16 cellular contexts compared by ENCODE assay signal in the genomic region with DNA sequence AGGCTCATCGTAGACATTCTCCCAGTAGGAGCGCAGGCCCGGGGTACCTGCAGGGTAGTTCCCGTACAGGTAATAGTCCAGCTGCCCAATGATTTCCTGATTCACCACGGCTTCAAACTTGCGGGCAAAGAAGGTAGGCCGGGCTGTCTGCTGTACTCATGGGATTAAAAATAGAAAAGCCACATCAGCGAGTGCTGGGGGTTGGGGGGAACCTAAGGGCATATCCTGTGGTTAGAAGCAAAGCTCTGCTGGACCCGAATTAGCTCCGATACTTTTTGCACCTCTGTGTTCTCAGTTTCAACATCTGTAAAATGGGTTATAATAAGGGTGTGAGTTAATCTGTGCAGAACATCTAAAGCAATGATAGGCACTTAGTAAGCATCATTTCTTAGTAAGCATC.
DNase-seq lines count a peak whose midpoint lies in the region; ATAC-seq and TF ChIP-seq lines count a peak whose summit lies in the region.
"Had no signal": no experiment of that assay in that cellular context is flagged by ENCODE, and none has a peak within 500 bp of the region (broad histone marks: within the 10 kb centered on the region; RNA-seq: fewer than 3 reads in every experiment).

No MANE protein-coding gene starts in this region.

- no peaks in the 10 kb centered on the region for H3K9me3 ChIP-seq in MG63
- H3K9me3 ChIP-seq: SJSA1, upper lobe of left lung had no signal

- H3K36me3 ChIP-seq in GM06990 (ENCODE audit: control insufficient read depth, insufficient read depth, low read length): no peaks in the 10 kb centered on the region; the same call in none of the 2 replicates
- H3K36me3 ChIP-seq in MG63: peaks cover 16% of the 10 kb centered on the region
- H3K36me3 ChIP-seq: SJSA1 had no signal

- DNase-seq in GM06990 (ENCODE audit: extremely low read depth, insufficient read length): peak; percentile 65
- DNase-seq in MG63: no peak
- no peak for DNase-seq in ACHN
- DNase-seq in NCI-H345 (lab: John Stamatoyannopoulos, UW): no peak
- no peak for DNase-seq in NCI-H69 (lab: John Stamatoyannopoulos, UW)
- DNase-seq: activated T-cell treated with anti-CD3 and anti-CD28 coated beads, Interleukin-2, amount 50 U/mL, for 72 hours; COR-L47; IMR-90; NCI-H1436 treated with DMSO at 0.1 percent for 48 hours; NCI-H748 treated with DMSO at 0.1 percent for 48 hours had no signal

- in situ Hi-C loops in ACHN (cut with HindIII; ENCODE audit: low pct_ligation_motif_present, low pct_unique_long_range_greater_than_20kb, low sequenced_read_pairs): no loop called here

- H3K4me3 ChIP-seq in GM06990 (replicated peaks; ENCODE audit: low read depth, low read length) (peak overlapping the region; percentile 50), MG63 (no peak overlapping the region)
- H3K4me3 ChIP-seq: SJSA1, skin epidermis, upper lobe of left lung had no signal

- no peaks in the 10 kb centered on the region for H3K27me3 ChIP-seq in GM06990 (replicated peaks; ENCODE audit: control insufficient read depth, insufficient read depth, low read length)
- no peaks in the 10 kb centered on the region for H3K27me3 ChIP-seq in MG63
- H3K27me3 ChIP-seq: SJSA1, upper lobe of left lung had no signal

- no peak for TF ChIP-seq CTCF in GM06990 (IDR thresholded peaks at IDR 0.05; ENCODE audit: insufficient read depth, low read length, poor library complexity, severe bottlenecking)

- ATAC-seq in GM19043 (IDR thresholded peaks at IDR 0.05; ENCODE audit: low read depth, unreplicated experiment) (peak; percentile 78), GM21737 (IDR thresholded peaks at IDR 0.05; ENCODE audit: unreplicated experiment) (peak; percentile 74), HG03520 (IDR thresholded peaks at IDR 0.05; ENCODE audit: unreplicated experiment) (peak; percentile 93)
- ATAC-seq: activated T-cell treated with anti-CD3 and anti-CD28 coated beads, Interleukin-2, amount 50 U/mL, for 72 hours had no signal
